1 cellular context compared by ENCODE assay signal in the genomic region with DNA sequence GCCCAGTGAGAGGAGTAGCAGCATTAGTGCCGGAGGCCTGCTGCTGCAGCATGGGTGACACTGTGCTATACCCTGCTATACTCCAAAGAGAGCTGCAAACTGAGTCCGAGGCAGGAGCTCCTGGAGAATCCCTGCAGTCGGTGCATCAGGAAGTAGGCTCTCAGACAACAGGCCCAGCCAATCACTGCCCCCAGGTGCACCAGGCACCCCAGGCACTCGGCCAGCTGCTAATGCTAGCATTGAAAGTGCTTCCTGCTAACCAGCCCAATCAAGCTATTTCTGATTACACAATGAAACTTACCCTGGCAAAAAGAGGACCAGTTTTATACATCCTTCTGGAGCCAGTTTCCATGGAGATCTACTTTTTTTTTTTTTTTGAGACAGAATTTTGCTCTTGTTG.
TF ChIP-seq lines count a peak whose summit lies in the region.

No MANE protein-coding gene starts in this region.

TF ChIP-seq in GM23338, 12 proteins besides CTCF, POLR2A, EP300 and RAD21:
- no peak for TF ChIP-seq ZNF462 (CRISPR knock-in tag; IDR thresholded peaks at IDR 0.05)
- TF ChIP-seq, protein P1, sequence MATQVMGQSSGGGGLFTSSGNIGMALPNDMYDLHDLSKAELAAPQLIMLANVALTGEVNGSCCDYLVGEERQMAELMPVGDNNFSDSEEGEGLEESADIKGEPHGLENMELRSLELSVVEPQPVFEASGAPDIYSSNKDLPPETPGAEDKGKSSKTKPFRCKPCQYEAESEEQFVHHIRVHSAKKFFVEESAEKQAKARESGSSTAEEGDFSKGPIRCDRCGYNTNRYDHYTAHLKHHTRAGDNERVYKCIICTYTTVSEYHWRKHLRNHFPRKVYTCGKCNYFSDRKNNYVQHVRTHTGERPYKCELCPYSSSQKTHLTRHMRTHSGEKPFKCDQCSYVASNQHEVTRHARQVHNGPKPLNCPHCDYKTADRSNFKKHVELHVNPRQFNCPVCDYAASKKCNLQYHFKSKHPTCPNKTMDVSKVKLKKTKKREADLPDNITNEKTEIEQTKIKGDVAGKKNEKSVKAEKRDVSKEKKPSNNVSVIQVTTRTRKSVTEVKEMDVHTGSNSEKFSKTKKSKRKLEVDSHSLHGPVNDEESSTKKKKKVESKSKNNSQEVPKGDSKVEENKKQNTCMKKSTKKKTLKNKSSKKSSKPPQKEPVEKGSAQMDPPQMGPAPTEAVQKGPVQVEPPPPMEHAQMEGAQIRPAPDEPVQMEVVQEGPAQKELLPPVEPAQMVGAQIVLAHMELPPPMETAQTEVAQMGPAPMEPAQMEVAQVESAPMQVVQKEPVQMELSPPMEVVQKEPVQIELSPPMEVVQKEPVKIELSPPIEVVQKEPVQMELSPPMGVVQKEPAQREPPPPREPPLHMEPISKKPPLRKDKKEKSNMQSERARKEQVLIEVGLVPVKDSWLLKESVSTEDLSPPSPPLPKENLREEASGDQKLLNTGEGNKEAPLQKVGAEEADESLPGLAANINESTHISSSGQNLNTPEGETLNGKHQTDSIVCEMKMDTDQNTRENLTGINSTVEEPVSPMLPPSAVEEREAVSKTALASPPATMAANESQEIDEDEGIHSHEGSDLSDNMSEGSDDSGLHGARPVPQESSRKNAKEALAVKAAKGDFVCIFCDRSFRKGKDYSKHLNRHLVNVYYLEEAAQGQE (IDR thresholded peaks at IDR 0.05; ENCODE audit: unreplicated experiment): no peak
- no peak for TF ChIP-seq STAT1 (IDR thresholded peaks at IDR 0.05; ENCODE audit: unreplicated experiment)
- TF ChIP-seq EZH2 (IDR thresholded peaks at IDR 0.05; ENCODE audit: low read depth, unreplicated experiment): no peak
- TF ChIP-seq JUNB (IDR thresholded peaks at IDR 0.05; ENCODE audit: unreplicated experiment): no peak
- TF ChIP-seq CREB1 (CRISPR knock-in tag; IDR thresholded peaks at IDR 0.05; ENCODE audit: low read depth): no peak
- no peak for TF ChIP-seq POLR2AphosphoS5 (IDR thresholded peaks at IDR 0.05; ENCODE audit: low read depth)
- TF ChIP-seq NANOG (IDR thresholded peaks at IDR 0.05; ENCODE audit: borderline replicate concordance): no peak
- TF ChIP-seq ZNF114 (CRISPR knock-in tag; IDR thresholded peaks at IDR 0.05): no peak
- no peak for TF ChIP-seq EZH2phosphoT487 (IDR thresholded peaks at IDR 0.05; ENCODE audit: unreplicated experiment)
- no peak for TF ChIP-seq ZNF331 (CRISPR knock-in tag; IDR thresholded peaks at IDR 0.05; ENCODE audit: low read depth)
- TF ChIP-seq, protein P2, sequence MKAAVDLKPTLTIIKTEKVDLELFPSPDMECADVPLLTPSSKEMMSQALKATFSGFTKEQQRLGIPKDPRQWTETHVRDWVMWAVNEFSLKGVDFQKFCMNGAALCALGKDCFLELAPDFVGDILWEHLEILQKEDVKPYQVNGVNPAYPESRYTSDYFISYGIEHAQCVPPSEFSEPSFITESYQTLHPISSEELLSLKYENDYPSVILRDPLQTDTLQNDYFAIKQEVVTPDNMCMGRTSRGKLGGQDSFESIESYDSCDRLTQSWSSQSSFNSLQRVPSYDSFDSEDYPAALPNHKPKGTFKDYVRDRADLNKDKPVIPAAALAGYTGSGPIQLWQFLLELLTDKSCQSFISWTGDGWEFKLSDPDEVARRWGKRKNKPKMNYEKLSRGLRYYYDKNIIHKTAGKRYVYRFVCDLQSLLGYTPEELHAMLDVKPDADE (IDR thresholded peaks at IDR 0.05): no peak
TF ChIP-seq in GM23338: peak in this region for 0.
